Comparison of ENCODE assay signal across 9 cellular contexts in the genomic region with DNA sequence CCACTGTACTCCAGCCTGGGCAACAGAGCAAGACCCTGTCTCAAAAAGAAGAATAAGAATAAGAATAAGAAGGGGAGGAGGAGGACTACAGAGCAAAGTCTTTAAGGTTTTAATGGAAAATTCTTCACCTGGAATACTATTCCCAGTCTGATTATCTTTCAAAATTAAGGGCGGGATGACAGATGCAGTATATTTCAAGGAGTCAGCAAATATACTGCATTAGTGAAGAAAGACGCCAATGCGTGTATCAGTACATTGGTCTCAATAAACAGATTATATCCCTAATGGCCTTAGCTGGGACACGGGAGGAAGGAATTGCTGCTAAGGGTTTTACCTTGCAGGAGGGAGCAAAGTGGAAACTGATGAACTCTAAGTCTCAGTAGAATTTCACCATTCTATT.
"Had no signal": no experiment of that assay in that cellular context is flagged by ENCODE, and none has a peak within 500 bp of the region (broad histone marks: within the 10 kb centered on the region; RNA-seq: fewer than 3 reads in every experiment).

No MANE protein-coding gene starts in this region.

- H3K4me2 ChIP-seq: KMS-11 had no signal

- FAIRE-seq: HTR-8/SVneo had no signal

- H3K27ac Mint-ChIP-seq: HFFc6 had no signal

- DNase-seq: GM23248, GOT3, H7, HFFc6, KBM-7 had no signal

- H3K4me1 ChIP-seq: HAP-1 had no signal

- H3K4me3 Mint-ChIP-seq: HFFc6 had no signal

- H3K9ac ChIP-seq: GM23248, KMS-11 had no signal

- H2AFZ ChIP-seq: GM23248 had no signal

- H3K4me3 ChIP-seq: GM23248, HAP-1 had no signal

- ATAC-seq: HCT116 had no signal

- H3K27ac ChIP-seq: GM23248, KMS-11 had no signal

- H3K9me3 ChIP-seq: HAP-1 had no signal

- H3K36me3 ChIP-seq: HAP-1 had no signal
